ENCODE assay signal across 14 cellular contexts in the genomic region with DNA sequence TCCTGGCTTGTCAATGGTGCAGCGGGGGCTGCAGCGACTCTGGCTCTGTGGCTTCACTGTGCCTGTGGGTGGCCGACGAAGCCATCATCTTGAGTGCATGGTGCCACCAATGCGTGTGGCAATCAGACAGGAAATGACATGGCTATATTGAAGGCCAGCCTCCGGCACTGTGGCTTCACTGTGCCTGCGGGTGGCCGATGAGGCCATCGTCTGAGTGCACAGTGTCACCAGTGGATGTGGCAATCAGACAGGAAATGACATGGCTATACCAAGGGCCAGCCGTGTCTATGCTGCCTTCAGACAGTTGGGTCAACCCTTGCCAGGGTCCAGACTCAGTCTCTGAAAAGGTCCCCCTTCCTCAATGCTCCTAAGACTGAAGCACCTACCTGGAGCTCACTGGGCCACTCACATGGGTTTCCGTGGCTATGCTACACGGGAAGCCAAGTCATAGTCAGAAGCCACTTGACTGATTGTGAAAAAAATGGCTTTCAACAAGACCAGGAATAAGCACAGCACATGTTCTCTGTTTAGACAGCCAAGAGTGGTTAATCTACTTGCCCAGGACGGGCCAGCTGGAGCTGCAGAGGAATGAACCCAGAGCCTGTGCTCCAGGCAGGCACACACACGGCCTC.
DNase-seq lines count a peak whose midpoint lies in the region; ATAC-seq and TF ChIP-seq lines count a peak whose summit lies in the region.
"Had no signal": no experiment of that assay in that cellular context is flagged by ENCODE, and none has a peak within 500 bp of the region (broad histone marks: within the 10 kb centered on the region; RNA-seq: fewer than 3 reads in every experiment).

No MANE protein-coding gene starts in this region.

- H3K27me3 ChIP-seq in OCI-LY1 (ENCODE audit: insufficient read depth, low read length) (no peaks in the 10 kb centered on the region), gastroesophageal sphincter (no peaks in the 10 kb centered on the region), Karpas-422 (ENCODE audit: low read length) (no peaks in the 10 kb centered on the region; the same call in 1 of the 2 replicates)
- H3K27me3 ChIP-seq: dorsolateral prefrontal cortex had no signal

- peaks cover 18% of the 10 kb centered on the region for H3K27me3 Mint-ChIP-seq in stimulated activated naive CD8-positive, alpha-beta T cell treated with anti-CD3 and anti-CD28 coated beads, Interleukin-15, Interleukin-2, amounts not matched to agents 100 ng/mL and 50 ng/mL, for 24 hours
- H3K27me3 Mint-ChIP-seq in type B pancreatic cell, result peaks cover 3% of the 10 kb centered on the region

- WGBS in gastroesophageal sphincter (ENCODE audit: low coverage in 1 of 2), 2 donors, result 50 to 69% methylated on average over 1 to 5 of the region's 14 CpGs

- H3K4me1 ChIP-seq in OCI-LY1 (ENCODE audit: insufficient read depth, low read length, severe bottlenecking) (peaks cover 86% of the 10 kb centered on the region), gastroesophageal sphincter (peaks cover 0 to 12% (median 5%) of the 10 kb centered on the region in 3 donors), Karpas-422 (ENCODE audit: low read length) (peaks cover 3% of the 10 kb centered on the region; the same call in 1 of the 2 replicates)

- peak; percentile 11 for DNase-seq in activated naive CD4-positive, alpha-beta T cell treated with Interleukin-2 at 50 U/mL for 16 hours
- DNase-seq in activated naive CD4-positive, alpha-beta T cell (lab: John Stamatoyannopoulos, UW), result no peak
- DNase-seq in type B pancreatic cell (ENCODE audit: extremely low spot score, unreplicated experiment) (no peak), Karpas-422 (no peak)
- DNase-seq: dorsolateral prefrontal cortex, foreskin fibroblast, islet precursor cell, NCI-H1092 treated with DMSO at 0.1 percent for 48 hours, NCI-H748 treated with DMSO at 0.1 percent for 48 hours had no signal

- peaks cover 8% of the 10 kb centered on the region for H3K36me3 Mint-ChIP-seq in stimulated activated naive CD8-positive, alpha-beta T cell treated with anti-CD3 and anti-CD28 coated beads, Interleukin-15, Interleukin-2, amounts not matched to agents 100 ng/mL and 50 ng/mL, for 24 hours (ENCODE audit: low read depth)
- H3K36me3 Mint-ChIP-seq in type B pancreatic cell, result no peaks in the 10 kb centered on the region

- H3K4me3 Mint-ChIP-seq in stimulated activated naive CD8-positive, alpha-beta T cell treated with anti-CD3 and anti-CD28 coated beads, Interleukin-15, Interleukin-2, amounts not matched to agents 100 ng/mL and 50 ng/mL, for 24 hours, result peak overlapping the region; percentile 30
- H3K4me3 Mint-ChIP-seq in type B pancreatic cell, result no peak overlapping the region

- no peak overlapping the region for H2AFZ ChIP-seq in OCI-LY1 (ENCODE audit: low read length)
- H2AFZ ChIP-seq in Karpas-422 (ENCODE audit: low read length), result no peak overlapping the region

- H4K20me1 ChIP-seq in OCI-LY1 (ENCODE audit: insufficient read depth, low read length) (no peaks in the 10 kb centered on the region), Karpas-422 (ENCODE audit: insufficient read depth, low read depth, low read length) (no peaks in the 10 kb centered on the region)

- H3K79me2 ChIP-seq in OCI-LY1 (ENCODE audit: insufficient read depth, low read length) (no peaks in the 10 kb centered on the region), Karpas-422 (ENCODE audit: low read length) (no peaks in the 10 kb centered on the region)

- H3F3A ChIP-seq in OCI-LY1 (ENCODE audit: insufficient read depth, low read length), result peaks cover 7% of the 10 kb centered on the region

- peak overlapping the region; percentile 64 for H3K9ac ChIP-seq in OCI-LY1 (ENCODE audit: low read length)
- no peak overlapping the region for H3K9ac ChIP-seq in Karpas-422 (ENCODE audit: low read length)

- H3K36me3 ChIP-seq in OCI-LY1 (ENCODE audit: insufficient read depth, low read length) (no peaks in the 10 kb centered on the region), gastroesophageal sphincter (no peaks in the 10 kb centered on the region), Karpas-422 (ENCODE audit: insufficient read depth, low read length) (no peaks in the 10 kb centered on the region)

- H3K4me2 ChIP-seq in OCI-LY1 (ENCODE audit: low read length) (peak overlapping the region; percentile 54), Karpas-422 (ENCODE audit: low read depth, low read length, poor library complexity, severe bottlenecking) (no peak overlapping the region)

- H3K9me3 ChIP-seq in OCI-LY1 (ENCODE audit: low read length) (0 out of 2 replicates have a peak, but pooled peaks cover 3% of the 10 kb centered on the region), gastroesophageal sphincter (no peaks in the 10 kb centered on the region), Karpas-422 (ENCODE audit: low read length) (no peaks in the 10 kb centered on the region)

- H3K27ac Mint-ChIP-seq in stimulated activated naive CD8-positive, alpha-beta T cell treated with anti-CD3 and anti-CD28 coated beads, Interleukin-15, Interleukin-2, amounts not matched to agents 100 ng/mL and 50 ng/mL, for 24 hours, result no peak overlapping the region
- no peak overlapping the region for H3K27ac Mint-ChIP-seq in type B pancreatic cell

- peak overlapping the region; percentile 98 for H3K27ac ChIP-seq in OCI-LY1 (ENCODE audit: low read depth, low read length, poor library complexity, severe bottlenecking)
- no peak overlapping the region for H3K27ac ChIP-seq in gastroesophageal sphincter
- no peak overlapping the region for H3K27ac ChIP-seq in Karpas-422 (ENCODE audit: low read length)
- H3K27ac ChIP-seq: dorsolateral prefrontal cortex had no signal

- H3K4me1 Mint-ChIP-seq in stimulated activated naive CD8-positive, alpha-beta T cell treated with anti-CD3 and anti-CD28 coated beads, Interleukin-15, Interleukin-2, amounts not matched to agents 100 ng/mL and 50 ng/mL, for 24 hours (ENCODE audit: low read depth), result peaks cover 61% of the 10 kb centered on the region
- H3K4me1 Mint-ChIP-seq in type B pancreatic cell (ENCODE audit: unreplicated experiment), result peaks cover 3% of the 10 kb centered on the region

- H3K9me3 Mint-ChIP-seq in stimulated activated naive CD8-positive, alpha-beta T cell treated with anti-CD3 and anti-CD28 coated beads, Interleukin-15, Interleukin-2, amounts not matched to agents 100 ng/mL and 50 ng/mL, for 24 hours, result peaks cover 8% of the 10 kb centered on the region
- H3K9me3 Mint-ChIP-seq in type B pancreatic cell, result peaks cover 6% of the 10 kb centered on the region

- TF ChIP-seq CTCF in OCI-LY1 (IDR thresholded peaks at IDR 0.05; ENCODE audit: low read length), result no peak
- no peak for TF ChIP-seq CTCF in gastroesophageal sphincter (IDR thresholded peaks at IDR 0.05)
- TF ChIP-seq CTCF in type B pancreatic cell (conservative IDR thresholded peaks at IDR 0.05), result no peak

- TF ChIP-seq POLR2A in gastroesophageal sphincter (IDR thresholded peaks at IDR 0.05), result no peak

- no peak for TF ChIP-seq EP300 in gastroesophageal sphincter (IDR thresholded peaks at IDR 0.05)

- peak; percentile 36 for ATAC-seq in gastroesophageal sphincter
- ATAC-seq in GM21619 (IDR thresholded peaks at IDR 0.05; ENCODE audit: unreplicated experiment), result no peak
- ATAC-seq: SK-N-SH treated with all-trans-retinoic acid at 6 μM for 48 hours had no signal

- H3K9me2 ChIP-seq in OCI-LY1 (ENCODE audit: low read depth, low read length) (no peaks in the 10 kb centered on the region), Karpas-422 (replicated peaks; ENCODE audit: insufficient read depth, low read length) (no peaks in the 10 kb centered on the region)

- H3K4me3 ChIP-seq in OCI-LY1 (ENCODE audit: low read depth, low read length, poor library complexity, severe bottlenecking) (peak overlapping the region; percentile 17), gastroesophageal sphincter (no peak overlapping the region), Karpas-422 (ENCODE audit: low read length) (no peak overlapping the region)
- H3K4me3 ChIP-seq: dorsolateral prefrontal cortex had no signal
